Comparison of ENCODE assay signal across 13 cellular contexts in genomic region chr10:80136134-80136571, GRCh38. TPM values are rescaled to one million over a fixed set of nuclear protein-coding genes. Genes with fewer than 3 reads are reported as not detected.
A peak's percentile ranks its signal among the peaks of the same experiment; 100 is the strongest.
DNase-seq lines count a peak whose midpoint lies in the region; TF ChIP-seq lines count a peak whose summit lies in the region.
"Had no signal": no experiment of that assay in that cellular context is flagged by ENCODE, and none has a peak within 500 bp of the region (broad histone marks: within the 10 kb centered on the region; RNA-seq: fewer than 3 reads in every experiment).

No MANE protein-coding gene starts in this region.

- no peaks in the 10 kb centered on the region for H3K9me3 ChIP-seq in fibroblast of lung (ENCODE audit: control insufficient read depth, insufficient read depth, low read depth, low read length)

- H3K4me3 Mint-ChIP-seq in nephron: peak overlapping the region in 2 of 3 experiments; percentile 61 to 76
- H3K4me3 Mint-ChIP-seq: stimulated activated naive CD8-positive, alpha-beta T cell treated with anti-CD3 and anti-CD28 coated beads, Interleukin-15, Interleukin-2, amounts not matched to agents 100 ng/mL and 50 ng/mL, for 24 hours had no signal

- peak overlapping the region; percentile 94 for H3K27ac ChIP-seq in fibroblast of lung (ENCODE audit: insufficient read depth, low read length)

- H3K4me1 Mint-ChIP-seq in nephron: peaks cover 56% of the 10 kb centered on the region

- H2AFZ ChIP-seq in fibroblast of lung (ENCODE audit: low read length): no peak overlapping the region

- H3K27ac Mint-ChIP-seq in nephron: peak overlapping the region in 2 of 3 experiments; percentile 97 to 99
- H3K27ac Mint-ChIP-seq: stimulated activated naive CD8-positive, alpha-beta T cell treated with anti-CD3 and anti-CD28 coated beads, Interleukin-15, Interleukin-2, amounts not matched to agents 100 ng/mL and 50 ng/mL, for 24 hours had no signal

- peak overlapping the region in 1 of 4 experiments; percentile 36 for H3K4me3 ChIP-seq in fibroblast of lung (replicated peaks in 1 of 4; ENCODE audit: control extremely low read depth in 1 of 4, insufficient read depth in 1 of 4, low read depth in 3 of 4, low read length in 4 of 4)

- no peaks in the 10 kb centered on the region for H3K36me3 Mint-ChIP-seq in nephron (ENCODE audit: low read depth)

- no peaks in the 10 kb centered on the region for H3K9me3 Mint-ChIP-seq in nephron
- H3K9me3 Mint-ChIP-seq: stimulated activated naive CD8-positive, alpha-beta T cell treated with anti-CD3 and anti-CD28 coated beads, Interleukin-15, Interleukin-2, amounts not matched to agents 100 ng/mL and 50 ng/mL, for 24 hours had no signal

- peak overlapping the region; percentile 46 for H3K4me2 ChIP-seq in fibroblast of lung (ENCODE audit: extremely low read depth, insufficient read depth, low read length)

- DNase-seq in A172 (ENCODE audit: low spot score) (peak; percentile 74), NCI-H446 (lab: John Stamatoyannopoulos, UW) (peak; percentile 54 to 87), fibroblast of lung (ENCODE audit: low read depth in 2 of 2) (peak; percentile 66 to 99), epidermal melanocyte (ENCODE audit: insufficient read length, low spot score) (no peak), MV-4-11 (lab: John Stamatoyannopoulos, UW) (no peak), NCI-H69 (lab: John Stamatoyannopoulos, UW) (no peak)
- DNase-seq in activated CD4-positive, alpha-beta T cell treated with anti-CD3 and anti-CD28 coated beads, Interleukin-2, amount 50 U/mL, for 1 hour: no peak
- DNase-seq: ACHN, islet precursor cell, NCI-H1105 had no signal

- H3K4me1 ChIP-seq in fibroblast of lung (ENCODE audit: control insufficient read depth, extremely low read depth, insufficient read depth, low read length): peaks cover 22% of the 10 kb centered on the region

- H3K27me3 Mint-ChIP-seq in nephron (ENCODE audit: low read depth): peaks cover 24% of the 10 kb centered on the region

- H3K27me3 ChIP-seq in fibroblast of lung (ENCODE audit: control insufficient read depth, insufficient read depth, low read length): no peaks in the 10 kb centered on the region

- TF ChIP-seq CTCF in fibroblast of lung (conservative IDR thresholded peaks at IDR 0.05 in 1 of 2, IDR thresholded peaks at IDR 0.05 in 1 of 2; ENCODE audit: low read depth in 1 of 2, low read length in 2 of 2) (no peak), nephron (IDR thresholded peaks at IDR 0.05; ENCODE audit: unreplicated experiment in 3 of 3) (no peak)

- H3K36me3 ChIP-seq in fibroblast of lung (ENCODE audit: control insufficient read depth, insufficient read depth, low read length): no peaks in the 10 kb centered on the region

- H3K9ac ChIP-seq in fibroblast of lung (ENCODE audit: insufficient read depth, low read length): peak overlapping the region; percentile 55

- H3K79me2 ChIP-seq in fibroblast of lung (ENCODE audit: control insufficient read depth, insufficient read depth, low read length): peaks cover 15% of the 10 kb centered on the region

- no peaks in the 10 kb centered on the region for H4K20me1 ChIP-seq in fibroblast of lung (ENCODE audit: control insufficient read depth, extremely low read depth, insufficient read depth, low read length)

RNA-seq across cellular contexts. Expression of gene PLAC9, which starts 3.6 kb away (rescaled TPM):
- total RNA-seq in A172 (2014; rRNA removed; shearing (Covaris generic)): 0.21 TPM in 1 of 2 replicates, not detected in the other
- total RNA-seq in fibroblast of lung: 15.7 and 16.7 TPM in 2 replicates
- polyA plus RNA-seq in fibroblast of lung: 17.4 and 40.4 TPM in 2 replicates
- polyA plus RNA-seq in fibroblast of lung (2012): 76.8 and 160 TPM in 2 replicates
- 3.4 and 12.8 TPM in 2 replicates for polyA minus RNA-seq in fibroblast of lung (ENCODE audit: low replicate concordance)
- total RNA-seq: activated CD8-positive, alpha-beta memory T cell treated with anti-CD3 and anti-CD28 coated beads for 36 hours had no signal

RNA-seq across cellular contexts. Expression of gene TMEM254, which starts 57.7 kb away (rescaled TPM):
- total RNA-seq in A172 (2014; rRNA removed; shearing (Covaris generic)): 12.1 and 14.0 TPM in 2 replicates
- total RNA-seq in fibroblast of lung: 5.4 and 10.4 TPM in 2 replicates
- 24.5 and 30.9 TPM in 2 replicates for polyA plus RNA-seq in fibroblast of lung
- polyA plus RNA-seq in fibroblast of lung (2012): 12.4 and 14.1 TPM in 2 replicates
- 5.7 and 16.3 TPM in 2 replicates for polyA minus RNA-seq in fibroblast of lung (ENCODE audit: low replicate concordance)

Comparison
In these comparisons a context has a peak if more than half of its experiments do, and no peak if none do; other contexts are left out.
1. DNase-seq: peak in A172 (single experiment), NCI-H446 (2 of 2) and fibroblast of lung (2 of 2); none in activated CD4-positive, alpha-beta T cell treated with anti-CD3 and anti-CD28 coated beads, Interleukin-2, amount 50 U/mL, for 1 hour (single experiment), epidermal melanocyte (single experiment), MV-4-11 (single experiment) and NCI-H69 (single experiment).
2. RNA of gene PLAC9, which starts 3.6 kb away (total RNA-seq): 15.7 to 16.7 TPM in fibroblast of lung; 0.21 TPM in A172; every median in the first group is over 10 times any median in the second.